In genomic region chr15:39448409-39448808, GRCh38 we compare ENCODE assay signal across 1 cellular context.
TF ChIP-seq lines count a peak whose summit lies in the region.

No MANE protein-coding gene starts in this region.

TF ChIP-seq in HepG2, 621 proteins besides CTCF, POLR2A, EP300 and RAD21 (continued from another document):
- peak; percentile 38; the same call in 1 of the 2 replicates for TF ChIP-seq HNF1B (CRISPR knock-in tag; IDR thresholded peaks at IDR 0.05)
- TF ChIP-seq RERE (CRISPR knock-in tag; IDR thresholded peaks at IDR 0.05; ENCODE audit: low read depth), result no peak
- TF ChIP-seq MAF1 (CRISPR knock-in tag; IDR thresholded peaks at IDR 0.05; ENCODE audit: borderline replicate concordance), result no peak
- TF ChIP-seq ZNF710 (CRISPR knock-in tag; IDR thresholded peaks at IDR 0.05; ENCODE audit: borderline replicate concordance), result no peak
- no peak for TF ChIP-seq ZNF407 (CRISPR knock-in tag; IDR thresholded peaks at IDR 0.05; ENCODE audit: not compliant biosample characterization)
TF ChIP-seq in HepG2: peak in this region for 55.
